Comparison of ENCODE assay signal across 1 cellular context in genomic region chr19:51688665-51689571, GRCh38.
TF ChIP-seq lines count a peak whose summit lies in the region.

No MANE protein-coding gene starts in this region.

TF ChIP-seq in HepG2, 621 proteins besides CTCF, POLR2A, EP300 and RAD21 (continued from another document and continues in another):
- TF ChIP-seq ZNF142 (CRISPR knock-in tag; IDR thresholded peaks at IDR 0.05), result no peak
- TF ChIP-seq ZNF484 (CRISPR knock-in tag; IDR thresholded peaks at IDR 0.05; ENCODE audit: borderline replicate concordance, low read depth), result no peak
- TF ChIP-seq ZNF407 (CRISPR knock-in tag; IDR thresholded peaks at IDR 0.05; ENCODE audit: not compliant biosample characterization), result no peak
- no peak for TF ChIP-seq ZNF83 (CRISPR knock-in tag; IDR thresholded peaks at IDR 0.05; ENCODE audit: borderline replicate concordance)
- TF ChIP-seq ATF1 (CRISPR knock-in tag; IDR thresholded peaks at IDR 0.05), result no peak
- TF ChIP-seq WIZ (CRISPR knock-in tag; IDR thresholded peaks at IDR 0.05), result no peak
- TF ChIP-seq ZSCAN20 (CRISPR knock-in tag; IDR thresholded peaks at IDR 0.05; ENCODE audit: borderline replicate concordance), result no peak
- TF ChIP-seq TAF15 (IDR thresholded peaks at IDR 0.05; ENCODE audit: low read depth, low read length, poor library complexity, severe bottlenecking), result no peak
- TF ChIP-seq ZNF251 (CRISPR knock-in tag; IDR thresholded peaks at IDR 0.05), result no peak
- TF ChIP-seq ZNF639 (CRISPR knock-in tag; conservative IDR thresholded peaks at IDR 0.05), result no peak
- no peak for TF ChIP-seq TBX3 (IDR thresholded peaks at IDR 0.05; ENCODE audit: borderline replicate concordance)
- TF ChIP-seq ARNTL (CRISPR knock-in tag; IDR thresholded peaks at IDR 0.05), result no peak
- no peak for TF ChIP-seq ZNF143 (CRISPR knock-in tag; IDR thresholded peaks at IDR 0.05)
- TF ChIP-seq ATF7-NPFF (CRISPR knock-in tag; IDR thresholded peaks at IDR 0.05; ENCODE audit: low read depth), result no peak
- TF ChIP-seq MNT (IDR thresholded peaks at IDR 0.05), result no peak
- no peak for TF ChIP-seq MLLT10 (CRISPR knock-in tag; IDR thresholded peaks at IDR 0.05)
- TF ChIP-seq ATF4 (CRISPR knock-in tag; IDR thresholded peaks at IDR 0.05), result no peak
- TF ChIP-seq ATF7 (IDR thresholded peaks at IDR 0.05), result no peak
- TF ChIP-seq ATF7 (CRISPR knock-in tag; IDR thresholded peaks at IDR 0.05), result no peak
- TF ChIP-seq IRF2 (CRISPR knock-in tag; IDR thresholded peaks at IDR 0.05), result no peak
- TF ChIP-seq MEF2D (CRISPR knock-in tag; IDR thresholded peaks at IDR 0.05), result no peak
- TF ChIP-seq DNMT3B (CRISPR knock-in tag; conservative IDR thresholded peaks at IDR 0.05), result no peak
- no peak for TF ChIP-seq SOX13 (IDR thresholded peaks at IDR 0.05)
- no peak; a peak in 1 of 4 replicates for TF ChIP-seq SOX13 (CRISPR knock-in tag; conservative IDR thresholded peaks at IDR 0.05 in 1 of 2, IDR thresholded peaks at IDR 0.05 in 1 of 2)
- TF ChIP-seq RBM39 (IDR thresholded peaks at IDR 0.05; ENCODE audit: low read depth, low read length, poor library complexity, severe bottlenecking), result peak; percentile 32
- TF ChIP-seq ZNF160 (CRISPR knock-in tag; IDR thresholded peaks at IDR 0.05), result no peak
- TF ChIP-seq ZNF615 (CRISPR knock-in tag; IDR thresholded peaks at IDR 0.05; ENCODE audit: borderline replicate concordance), result no peak
- TF ChIP-seq SRSF9 (IDR thresholded peaks at IDR 0.05; ENCODE audit: borderline replicate concordance, insufficient read depth, low read depth, low read length, poor library complexity, severe bottlenecking), result no peak
- no peak for TF ChIP-seq ZZZ3 (CRISPR knock-in tag; IDR thresholded peaks at IDR 0.05; ENCODE audit: borderline replicate concordance)
- TF ChIP-seq KDM5A (IDR thresholded peaks at IDR 0.05; ENCODE audit: borderline replicate concordance, low read length), result no peak
- TF ChIP-seq MXD4 (CRISPR knock-in tag; IDR thresholded peaks at IDR 0.05), result no peak
- no peak for TF ChIP-seq MAFG (CRISPR knock-in tag; IDR thresholded peaks at IDR 0.05)
- peak; percentile 53 for TF ChIP-seq PATZ1 (CRISPR knock-in tag; IDR thresholded peaks at IDR 0.05)
- TF ChIP-seq SOX6 (IDR thresholded peaks at IDR 0.05), result no peak
- peak; percentile 20; the same call in 1 of the 2 replicates for TF ChIP-seq SOX6 (CRISPR knock-in tag; IDR thresholded peaks at IDR 0.05)
- no peak for TF ChIP-seq NR2F1 (CRISPR knock-in tag; IDR thresholded peaks at IDR 0.05)
- TF ChIP-seq RBFOX2 (IDR thresholded peaks at IDR 0.05; ENCODE audit: low read depth, low read length), result peak; percentile 39; the same call in 1 of the 2 replicates
- TF ChIP-seq, protein P1, sequence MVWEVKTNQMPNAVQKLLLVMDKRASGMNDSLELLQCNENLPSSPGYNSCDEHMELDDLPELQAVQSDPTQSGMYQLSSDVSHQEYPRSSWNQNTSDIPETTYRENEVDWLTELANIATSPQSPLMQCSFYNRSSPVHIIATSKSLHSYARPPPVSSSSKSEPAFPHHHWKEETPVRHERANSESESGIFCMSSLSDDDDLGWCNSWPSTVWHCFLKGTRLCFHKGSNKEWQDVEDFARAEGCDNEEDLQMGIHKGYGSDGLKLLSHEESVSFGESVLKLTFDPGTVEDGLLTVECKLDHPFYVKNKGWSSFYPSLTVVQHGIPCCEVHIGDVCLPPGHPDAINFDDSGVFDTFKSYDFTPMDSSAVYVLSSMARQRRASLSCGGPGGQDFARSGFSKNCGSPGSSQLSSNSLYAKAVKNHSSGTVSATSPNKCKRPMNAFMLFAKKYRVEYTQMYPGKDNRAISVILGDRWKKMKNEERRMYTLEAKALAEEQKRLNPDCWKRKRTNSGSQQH (CRISPR knock-in tag; IDR thresholded peaks at IDR 0.05; ENCODE audit: low read depth), result no peak
- no peak for TF ChIP-seq SMAD3 (CRISPR knock-in tag; IDR thresholded peaks at IDR 0.05)
- TF ChIP-seq CBFB (CRISPR knock-in tag; IDR thresholded peaks at IDR 0.05), result no peak
- TF ChIP-seq KDM2A (CRISPR knock-in tag; IDR thresholded peaks at IDR 0.05; ENCODE audit: borderline replicate concordance, low read depth), result no peak
- TF ChIP-seq ZNF34 (CRISPR knock-in tag; IDR thresholded peaks at IDR 0.05; ENCODE audit: borderline replicate concordance), result no peak
- peak; percentile 14; the same call in 1 of the 2 replicates for TF ChIP-seq TGIF2 (CRISPR knock-in tag; IDR thresholded peaks at IDR 0.05)
- no peak for TF ChIP-seq ZNF562 (CRISPR knock-in tag; IDR thresholded peaks at IDR 0.05; ENCODE audit: borderline replicate concordance)
- TF ChIP-seq TBX2 (CRISPR knock-in tag; IDR thresholded peaks at IDR 0.05; ENCODE audit: borderline replicate concordance), result no peak
